8 cellular contexts compared by ENCODE assay signal in genomic region chr10:44384601-44385422, GRCh38. TPM values are rescaled to one million over a fixed set of nuclear protein-coding genes. Genes with fewer than 3 reads are reported as not detected.
DNase-seq lines count a peak whose midpoint lies in the region; ATAC-seq and TF ChIP-seq lines count a peak whose summit lies in the region.

Gene CXCL12 (minus strand): TSS chr10:44385097. CDS start chr10:44385005, 92 bp downstream.

- peak within 1 kb of the TSS; percentile 50 for H3K4me3 ChIP-seq in fibroblast of villous mesenchyme (ENCODE audit: low read depth, low read length)
- H3K4me3 ChIP-seq in osteoblast (ENCODE audit: insufficient read depth, low read length), result peak within 1 kb of the TSS; percentile 88

- no peaks in the 10 kb centered on the region for H3K27me3 ChIP-seq in osteoblast (ENCODE audit: insufficient read depth, low read length)

- H3K27ac ChIP-seq in C4-2B (peak within 1 kb of the TSS; percentile 31), osteoblast (ENCODE audit: low read depth, low read length) (peak within 1 kb of the TSS; percentile 76)

- H3K4me2 ChIP-seq in osteoblast (ENCODE audit: insufficient read depth, low read length), result peak within 1 kb of the TSS; percentile 96

- TF ChIP-seq CTCF in C4-2B (conservative IDR thresholded peaks at IDR 0.05), result no peak
- no peak for TF ChIP-seq CTCF in fibroblast of villous mesenchyme (IDR thresholded peaks at IDR 0.05; ENCODE audit: insufficient read depth, low read depth, low read length)
- TF ChIP-seq CTCF in osteoblast (IDR thresholded peaks at IDR 0.05; ENCODE audit: extremely low read depth, low read depth, low read length), result no peak
- no peak for TF ChIP-seq CTCF in CD14-positive monocyte (IDR thresholded peaks at IDR 0.05)

- peak within 1 kb of the TSS in 1 of 2 donors; percentile 85 for H3K4me3 Mint-ChIP-seq in CD14-positive monocyte

- peaks cover 0 to 8% (median 2%) of the 10 kb centered on the region in 7 donors for H3K9me3 Mint-ChIP-seq in CD14-positive monocyte

- H3K4me1 Mint-ChIP-seq in CD14-positive monocyte, result peaks cover 4% of the 10 kb centered on the region

- ATAC-seq in GM19035 (IDR thresholded peaks at IDR 0.05; ENCODE audit: unreplicated experiment) (no peak), HG03159 (IDR thresholded peaks at IDR 0.05; ENCODE audit: unreplicated experiment) (no peak)

- peaks cover 53% of the 10 kb centered on the region for H3K79me2 ChIP-seq in osteoblast (ENCODE audit: insufficient read depth, low read length)

- no peaks in the 10 kb centered on the region for H3K9me3 ChIP-seq in osteoblast (ENCODE audit: low read depth, low read length)

- peaks cover 20% of the 10 kb centered on the region for H3K4me1 ChIP-seq in osteoblast (ENCODE audit: insufficient read depth, low read length)

- DNase-seq in RPMI7951 (ENCODE audit: low read depth), result no peak
- peak; percentile 12 for DNase-seq in fibroblast of villous mesenchyme (ENCODE audit: low read depth)
- DNase-seq in osteoblast (ENCODE audit: insufficient read length, low spot score, missing footprints), result peak; percentile 95
- no peak for DNase-seq in NK-92 treated with Interleukin-12 subunit alpha and Interleukin-12 subunit beta, amount 100 ng/mL, for 24 hours (lab: John Stamatoyannopoulos, UW)
- DNase-seq in CD14-positive monocyte (ENCODE audit: low spot score), result no peak

- H3K27me3 Mint-ChIP-seq in CD14-positive monocyte (ENCODE audit: low read depth in 3 of 3), result peaks cover 46 to 68% (median 60%) of the 10 kb centered on the region in 3 donors

- H3K36me3 Mint-ChIP-seq in CD14-positive monocyte, result no peaks in the 10 kb centered on the region

- H2AFZ ChIP-seq in osteoblast (ENCODE audit: low read length), result peak within 1 kb of the TSS; percentile 78

- H3K27ac Mint-ChIP-seq in CD14-positive monocyte, result no peak within 1 kb of the TSS

- peaks cover 40% of the 10 kb centered on the region for H4K20me1 ChIP-seq in osteoblast (ENCODE audit: insufficient read depth, low read length)

- peaks cover 24% of the 10 kb centered on the region for H3K36me3 ChIP-seq in osteoblast (ENCODE audit: insufficient read depth, low read length)

- intact Hi-C loops in CD14-positive monocyte (cut with micrococcal nuclease), result loop anchor here (5.0 to 10.0 kb wide), 2 partner anchors 470 to 713 kb away; no protein-coding TSS in a partner anchor

RNA-seq across cellular contexts. Expression of gene CXCL12, which starts in this region (rescaled TPM):
- 29.0 and 30.3 TPM in 2 replicates for total RNA-seq in RPMI7951 (2014; rRNA removed; shearing (Covaris generic))
- total RNA-seq in fibroblast of villous mesenchyme, result 67.4 and 69.9 TPM in 2 replicates
- total RNA-seq in osteoblast, result 288 and 358 TPM in 2 replicates
- polyA plus RNA-seq in CD14-positive monocyte, result not detected

Comparison
In these comparisons a context has a peak if more than half of its experiments do, and no peak if none do; other contexts are left out.
1. DNase-seq: peak in fibroblast of villous mesenchyme (single experiment) and osteoblast (single experiment); none in RPMI7951 (single experiment), NK-92 treated with Interleukin-12 subunit alpha and Interleukin-12 subunit beta, amount 100 ng/mL, for 24 hours (single experiment) and CD14-positive monocyte (single experiment).